Comparison of ENCODE assay signal across 12 cellular contexts in genomic region chr4:184818216-184818564, GRCh38. TPM values are rescaled to one million over a fixed set of nuclear protein-coding genes. Genes with fewer than 3 reads are reported as not detected.
DNase-seq lines count a peak whose midpoint lies in the region; ATAC-seq and TF ChIP-seq lines count a peak whose summit lies in the region.
"Had no signal": no experiment of that assay in that cellular context is flagged by ENCODE, and none has a peak within 500 bp of the region (broad histone marks: within the 10 kb centered on the region; RNA-seq: fewer than 3 reads in every experiment).

No MANE protein-coding gene starts in this region.

- no peak overlapping the region for H4K8ac ChIP-seq in neuronal stem cell (ENCODE audit: low read depth, low read length)

- H3K27me3 ChIP-seq in heart right ventricle, result no peaks in the 10 kb centered on the region
- H3K27me3 ChIP-seq in neuronal stem cell (ENCODE audit: control insufficient read depth in 3 of 3, insufficient read depth in 3 of 3, low read depth in 1 of 3, low read length in 3 of 3), result peaks cover 0 to 68% (median 57%) of the 10 kb centered on the region in 3 experiments

- DNase-seq in heart right ventricle (no peak), Right ventricle myocardium superior (no peak), neuronal stem cell (ENCODE audit: low spot score) (no peak), HK-2 (ENCODE audit: unreplicated experiment) (no peak), cerebellar nuclear complex (lab: John Stamatoyannopoulos, UW) (no peak)
- DNase-seq: activated effector memory CD4-positive, alpha-beta T cell treated with anti-CD3 and anti-CD28 coated beads, Interleukin-2, amount 50 U/mL, for 16 hours; effector memory CD4-positive, alpha-beta T cell; NCI-H748 treated with DMSO at 0.1 percent for 48 hours had no signal

- peak overlapping the region; percentile 46 for H3K4me3 Mint-ChIP-seq in stimulated activated memory B cell treated with anti-CD40 and anti-IgM and Interleukin-4, amounts not matched to agents 10 μg/mL and 1 μg/mL and 100 μg/mL, for 72 hours

- peaks cover 4 to 99% (median 82%) of the 10 kb centered on the region in 9 donors for H3K4me1 ChIP-seq in heart right ventricle
- H3K4me1 ChIP-seq in neuronal stem cell (ENCODE audit: control insufficient read depth in 2 of 2, insufficient read depth in 1 of 2, low read depth in 1 of 2, low read length in 2 of 2), result peaks cover 0 to 5% of the 10 kb centered on the region in 2 donors

- H3K9ac ChIP-seq in neuronal stem cell (ENCODE audit: low read depth, low read length, poor library complexity), result no peak overlapping the region

- H2BK15ac ChIP-seq in neuronal stem cell (ENCODE audit: low read length), result no peak overlapping the region

- H2BK12ac ChIP-seq in neuronal stem cell (ENCODE audit: low read length), result no peak overlapping the region

- H3K4ac ChIP-seq in neuronal stem cell (ENCODE audit: low read length), result no peak overlapping the region

- H4K91ac ChIP-seq in neuronal stem cell (ENCODE audit: low read depth, low read length, poor library complexity), result no peak overlapping the region

- no peaks in the 10 kb centered on the region for H3K36me3 ChIP-seq in heart right ventricle
- H3K36me3 ChIP-seq in neuronal stem cell (replicated peaks in 1 of 2; ENCODE audit: control insufficient read depth in 2 of 2, insufficient read depth in 2 of 2, low read length in 2 of 2), result no peaks in the 10 kb centered on the region

- ATAC-seq in heart right ventricle (no peak), Right ventricle myocardium superior (ENCODE audit: poor library complexity) (no peak), GM21515 (IDR thresholded peaks at IDR 0.05; ENCODE audit: unreplicated experiment) (peak; percentile 54), HG03432 (IDR thresholded peaks at IDR 0.05; ENCODE audit: unreplicated experiment) (peak; percentile 53)
- peak; percentile 40 for ATAC-seq in stimulated activated memory B cell treated with anti-CD40 and anti-IgM and Interleukin-4, amounts not matched to agents 10 μg/mL and 1 μg/mL and 100 μg/mL, for 72 hours

- H3K79me1 ChIP-seq in neuronal stem cell (ENCODE audit: low read depth, low read length), result no peaks in the 10 kb centered on the region

- no peak overlapping the region for H3K4me3 ChIP-seq in heart right ventricle
- no peak overlapping the region for H3K4me3 ChIP-seq in neuronal stem cell (ENCODE audit: low read length in 2 of 2)

- intact Hi-C loops in heart right ventricle (cut with DNase I), result loop anchor here in 2 of 10 donors (5.0 kb wide), 2 partner anchors 66 to 71 kb away; no protein-coding TSS in a partner anchor
- intact Hi-C loops in Right ventricle myocardium superior (cut with DNase I), result no loop called here

- no peak overlapping the region for H3K23ac ChIP-seq in neuronal stem cell (ENCODE audit: low read depth, low read length, poor library complexity)

- no peak overlapping the region for H2AK5ac ChIP-seq in neuronal stem cell (ENCODE audit: low read depth, low read length)

- H3K36me3 Mint-ChIP-seq in stimulated activated memory B cell treated with anti-CD40 and anti-IgM and Interleukin-4, amounts not matched to agents 10 μg/mL and 1 μg/mL and 100 μg/mL, for 72 hours, result peaks cover 2% of the 10 kb centered on the region

- H3K27ac ChIP-seq in heart right ventricle, result peak overlapping the region in 8 of 10 donors; percentile 0 to 98 (median 93)
- no peak overlapping the region for H3K27ac ChIP-seq in neuronal stem cell (replicated peaks; ENCODE audit: low read length)
- H3K27ac ChIP-seq: C4-2B had no signal

- H2BK5ac ChIP-seq in neuronal stem cell (ENCODE audit: low read length), result no peak overlapping the region

- H3K9me3 Mint-ChIP-seq in stimulated activated memory B cell treated with anti-CD40 and anti-IgM and Interleukin-4, amounts not matched to agents 10 μg/mL and 1 μg/mL and 100 μg/mL, for 72 hours, result no peaks in the 10 kb centered on the region

- H3K27ac Mint-ChIP-seq in stimulated activated memory B cell treated with anti-CD40 and anti-IgM and Interleukin-4, amounts not matched to agents 10 μg/mL and 1 μg/mL and 100 μg/mL, for 72 hours, result peak overlapping the region; percentile 95

- no peak overlapping the region for H2BK120ac ChIP-seq in neuronal stem cell (ENCODE audit: low read depth, low read length)

- H3K4me2 ChIP-seq in neuronal stem cell (ENCODE audit: insufficient read depth, low read length, poor library complexity, severe bottlenecking), result no peak overlapping the region

- H2AFZ ChIP-seq in neuronal stem cell (ENCODE audit: low read length), result no peak overlapping the region

- 84 to 87% methylated on average over 4 of the region's 4 CpGs for WGBS in heart right ventricle, 2 donors
- no CpG with 5 or more reads among the region's 4 CpGs for WGBS in neuronal stem cell (ENCODE audit: extremely low coverage in 2 of 2, insufficient read length in 2 of 2, insufficient replicate concordance in 1 of 2), 2 donors

- H3K14ac ChIP-seq in neuronal stem cell (ENCODE audit: low read length), result no peak overlapping the region

- H3K4me1 Mint-ChIP-seq in stimulated activated memory B cell treated with anti-CD40 and anti-IgM and Interleukin-4, amounts not matched to agents 10 μg/mL and 1 μg/mL and 100 μg/mL, for 72 hours, result peaks cover 93% of the 10 kb centered on the region

- H3K9me3 ChIP-seq in heart right ventricle, result no peaks in the 10 kb centered on the region
- H3K9me3 ChIP-seq in neuronal stem cell (replicated peaks in 1 of 2; ENCODE audit: control insufficient read depth in 2 of 2, insufficient read depth in 1 of 2, low read depth in 1 of 2, low read length in 2 of 2), result no peaks in the 10 kb centered on the region

- H3K18ac ChIP-seq in neuronal stem cell (ENCODE audit: low read length), result no peak overlapping the region

- no peak for TF ChIP-seq CTCF in heart right ventricle (IDR thresholded peaks at IDR 0.05)

- H3K27me3 Mint-ChIP-seq in stimulated activated memory B cell treated with anti-CD40 and anti-IgM and Interleukin-4, amounts not matched to agents 10 μg/mL and 1 μg/mL and 100 μg/mL, for 72 hours, result no peaks in the 10 kb centered on the region

RNA-seq across cellular contexts. Expression of gene ACSL1, which starts 7.6 kb away (rescaled TPM):
- 100 to 1,000 TPM; 181 to 526 (median 239) TPM for total RNA-seq in heart right ventricle
- polyA plus RNA-seq in heart right ventricle, result 100 to 1,000 TPM; 127 to 264 TPM
- 495 TPM for total RNA-seq in Right ventricle myocardium superior
- 0.25 TPM for polyA plus RNA-seq in neuronal stem cell (2013, experiment 1 of 2)
- 0.26 TPM for polyA plus RNA-seq in neuronal stem cell (2013, experiment 2 of 2)

Comparison
In these comparisons a context has a peak if more than half of its experiments do, and no peak if none do; other contexts are left out.
1. ATAC-seq: peak in GM21515 (single experiment), HG03432 (single experiment) and stimulated activated memory B cell treated with anti-CD40 and anti-IgM and Interleukin-4, amounts not matched to agents 10 μg/mL and 1 μg/mL and 100 μg/mL, for 72 hours (single experiment); none in heart right ventricle (0 of 8) and Right ventricle myocardium superior (single experiment).